Comparison of ENCODE assay signal across 13 cellular contexts in the genomic region with DNA sequence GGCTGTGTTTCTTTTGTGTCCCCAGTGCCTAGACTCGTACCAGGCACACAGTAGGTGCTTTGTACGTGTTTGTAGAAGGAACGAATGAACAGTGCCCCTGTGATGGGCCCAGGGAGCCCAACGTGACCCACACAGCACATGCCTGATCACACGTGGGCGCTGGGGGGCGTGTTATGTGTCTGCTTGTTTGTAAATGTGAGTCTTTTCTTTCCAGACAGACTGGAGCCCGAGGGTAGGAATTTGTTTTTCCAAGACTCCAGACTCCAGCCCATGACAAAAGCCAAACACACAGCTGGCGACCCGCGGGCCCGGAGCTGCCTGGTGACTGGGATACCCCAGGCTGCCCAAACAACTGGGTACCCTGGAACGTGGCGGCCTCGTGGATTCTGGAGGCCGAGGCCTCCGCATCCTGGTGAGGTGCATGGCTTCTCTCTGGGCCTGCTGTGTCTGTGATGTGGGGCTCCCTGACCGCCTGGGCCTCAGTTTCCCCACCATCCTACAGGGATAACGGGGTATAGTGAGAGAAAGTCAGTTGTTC. TPM values are rescaled to one million over a fixed set of nuclear protein-coding genes. Genes with fewer than 3 reads are reported as not detected.
"Had no signal": no experiment of that assay in that cellular context is flagged by ENCODE, and none has a peak within 500 bp of the region (broad histone marks: within the 10 kb centered on the region; RNA-seq: fewer than 3 reads in every experiment).

No MANE protein-coding gene starts in this region.

- H3K9me3 Mint-ChIP-seq: activated naive CD4-positive, alpha-beta T cell treated with anti-CD3 and anti-CD28 coated beads, Interleukin-2, amount 50 U/mL, for 24 hours; activated T-cell treated with anti-CD3 and anti-CD28 coated beads, Interleukin-2, amount 50 U/mL, for 4 hours; neural crest cell had no signal

- H3K4me1 Mint-ChIP-seq: activated CD4-positive, alpha-beta memory T cell treated with anti-CD3 and anti-CD28 coated beads, Interleukin-2, amount 10 ng/mL, durations not matched to agents 7 days and 5 days had no signal

- DNase-seq: activated CD4-positive, alpha-beta memory T cell treated with anti-CD3 and anti-CD28 coated beads, Interleukin-2, amount 10 ng/mL, durations not matched to agents 7 days and 5 days; activated CD4-positive, alpha-beta T cell treated with anti-CD3 and anti-CD28 coated beads for 4 hours; activated effector memory CD4-positive, alpha-beta T cell treated with Interleukin-2 at 50 U/mL for 16 hours; activated T-cell treated with anti-CD3 and anti-CD28 coated beads, Interleukin-2, amount 50 U/mL, for 4 hours; adrenal gland; colonic mucosa; hippocampal formation; psoas muscle; stimulated activated CD4-positive, alpha-beta T cell treated with anti-CD3 and anti-CD28 coated beads, Interleukin-1b, Interleukin-23, amount 100 ng/mL, for 48 hours had no signal

- H3K36me3 Mint-ChIP-seq: activated naive CD4-positive, alpha-beta T cell treated with anti-CD3 and anti-CD28 coated beads, Interleukin-2, amount 50 U/mL, for 24 hours had no signal

- H3K4me3 Mint-ChIP-seq: activated CD4-positive, alpha-beta memory T cell treated with anti-CD3 and anti-CD28 coated beads, Interleukin-2, amount 10 ng/mL, durations not matched to agents 7 days and 5 days; activated naive CD4-positive, alpha-beta T cell treated with anti-CD3 and anti-CD28 coated beads, Interleukin-2, amount 50 U/mL, for 24 hours; activated T-cell treated with anti-CD3 and anti-CD28 coated beads, Interleukin-2, amount 50 U/mL, for 4 hours; neural crest cell had no signal

- H3K27me3 Mint-ChIP-seq: activated naive CD4-positive, alpha-beta T cell treated with anti-CD3 and anti-CD28 coated beads, Interleukin-2, amount 50 U/mL, for 24 hours had no signal

- H3K27ac Mint-ChIP-seq: activated CD4-positive, alpha-beta memory T cell treated with anti-CD3 and anti-CD28 coated beads, Interleukin-2, amount 10 ng/mL, durations not matched to agents 7 days and 5 days had no signal

RNA-seq across cellular contexts. Expression of a gene that starts 14.9 kb away (rescaled TPM):
- total RNA-seq: activated CD4-positive, alpha-beta memory T cell treated with anti-CD3 and anti-CD28 coated beads, Interleukin-2, amount 10 ng/mL, durations not matched to agents 7 days and 5 days; lung microvascular endothelial cell; osteocyte had no signal
